26 cellular contexts compared by ENCODE assay signal in genomic region chr12:87812030-87812429, GRCh38.
A peak's percentile ranks its signal among the peaks of the same experiment; 100 is the strongest.
DNase-seq lines count a peak whose midpoint lies in the region; ATAC-seq and TF ChIP-seq lines count a peak whose summit lies in the region.
"Had no signal": no experiment of that assay in that cellular context is flagged by ENCODE, and none has a peak within 500 bp of the region (broad histone marks: within the 10 kb centered on the region; RNA-seq: fewer than 3 reads in every experiment).

No MANE protein-coding gene starts in this region.

- H3K9ac ChIP-seq in mammary epithelial cell (ENCODE audit: insufficient read depth, low read length) (no peak overlapping the region), mesenchymal stem cell (ENCODE audit: low read length) (no peak overlapping the region)

- intact Hi-C loops in mammary epithelial cell (cut with micrococcal nuclease) = no loop called here
- intact Hi-C loops in activated CD4-positive, alpha-beta memory T cell treated with anti-CD3 and anti-CD28 coated beads for 36 hours (cut with micrococcal nuclease) = no loop called here

- no peak for TF ChIP-seq CTCF in mammary epithelial cell (conservative IDR thresholded peaks at IDR 0.05 in 1 of 2, IDR thresholded peaks at IDR 0.05 in 1 of 2; ENCODE audit: extremely low read depth in 1 of 2, insufficient read depth in 1 of 2, low read depth in 1 of 2, low read length in 2 of 2)

- dilution Hi-C loops in mammary epithelial cell (cut with HindIII; ENCODE audit: low sequenced_read_pairs) = no loop called here

- H3K27me3 ChIP-seq in mammary epithelial cell (ENCODE audit: insufficient read depth, low read length) = no peaks in the 10 kb centered on the region
- H3K27me3 ChIP-seq in mesenchymal stem cell (ENCODE audit: control insufficient read depth in 1 of 2, insufficient read depth in 1 of 2, low read length in 2 of 2) = no peaks in the 10 kb centered on the region
- H3K27me3 ChIP-seq: ascending aorta, foreskin keratinocyte, tibial nerve had no signal

- H3K79me1 ChIP-seq in mesenchymal stem cell (replicated peaks; ENCODE audit: low read length, poor library complexity, severe bottlenecking) = no peaks in the 10 kb centered on the region

- no peaks in the 10 kb centered on the region for H3K27me3 Mint-ChIP-seq in activated CD4-positive, alpha-beta memory T cell treated with anti-CD3 and anti-CD28 coated beads for 36 hours
- H3K27me3 Mint-ChIP-seq: activated naive CD4-positive, alpha-beta T cell treated with anti-CD3 and anti-CD28 coated beads, Interleukin-2, amount 50 U/mL, for 24 hours had no signal

- H3K4me2 ChIP-seq in mammary epithelial cell (ENCODE audit: insufficient read depth, low read depth, low read length) (no peak overlapping the region), mesenchymal stem cell (ENCODE audit: low read length, poor library complexity, severe bottlenecking) (no peak overlapping the region)

- H3K27ac ChIP-seq in mammary epithelial cell (ENCODE audit: insufficient read depth, low read depth, low read length) = no peak overlapping the region
- H3K27ac ChIP-seq in mesenchymal stem cell (ENCODE audit: low read length, poor library complexity, severe bottlenecking) = peak overlapping the region; percentile 98
- H3K27ac ChIP-seq: ascending aorta, foreskin keratinocyte, skin epidermis, tibial nerve had no signal

- CTCF ChIA-PET in mammary epithelial cell (lab: Charles Lee; ENCODE audit: low non-redundant PET) = no interaction called here
- CTCF ChIA-PET in activated CD4-positive, alpha-beta memory T cell treated with anti-CD3 and anti-CD28 coated beads for 36 hours (lab: Charles Lee) = no interaction called here

- no peak overlapping the region for H4K91ac ChIP-seq in mesenchymal stem cell (ENCODE audit: low read length)

- H2AFZ ChIP-seq in mammary epithelial cell (ENCODE audit: low read depth, low read length) (no peak overlapping the region), mesenchymal stem cell (ENCODE audit: low read depth, low read length) (no peak overlapping the region)

- H3K4ac ChIP-seq in mesenchymal stem cell (ENCODE audit: low read depth in 1 of 2, low read length in 2 of 2) = no peak overlapping the region

- POLR2A ChIA-PET in activated CD4-positive, alpha-beta memory T cell treated with anti-CD3 and anti-CD28 coated beads for 36 hours (lab: Charles Lee) = no interaction called here

- no peaks in the 10 kb centered on the region for H3K9me3 ChIP-seq in mammary epithelial cell (replicated peaks; ENCODE audit: insufficient read depth, low read length)
- H3K9me3 ChIP-seq in mesenchymal stem cell (ENCODE audit: control insufficient read depth, low read length) = no peaks in the 10 kb centered on the region
- H3K9me3 ChIP-seq: ascending aorta, tibial nerve had no signal

- 80% methylated on average over 1 of the region's 1 CpG for WGBS in mammary epithelial cell (ENCODE audit: low coverage, missing lambda C conversion rate)
- 88% methylated on average over 1 of the region's 1 CpG for WGBS in mesenchymal stem cell

- H3K4me1 ChIP-seq in mammary epithelial cell (ENCODE audit: insufficient read depth, low read length) (peaks cover 16% of the 10 kb centered on the region), mesenchymal stem cell (ENCODE audit: control insufficient read depth, insufficient read depth, low read depth, low read length) (no peaks in the 10 kb centered on the region)

- ATAC-seq in HG02870 (IDR thresholded peaks at IDR 0.05; ENCODE audit: unreplicated experiment) = no peak
- ATAC-seq: foreskin keratinocyte; GM12878; naive thymus-derived CD8-positive, alpha-beta T cell; Right ventricle myocardium inferior; stimulated activated naive CD8-positive, alpha-beta T cell treated with anti-CD3 and anti-CD28 coated beads, Interleukin-15, Interleukin-2, amounts not matched to agents 100 U/mL and 50 U/mL, for 24 hours had no signal

- no TSS peak for BruUV-seq in mammary epithelial cell (replicated peaks; lab: Mats Ljungman, UMichigan)

- H3K14ac ChIP-seq in mesenchymal stem cell (ENCODE audit: low read length in 2 of 2) = no peak overlapping the region

- no peak overlapping the region for H3K4me3 ChIP-seq in mammary epithelial cell (replicated peaks in 1 of 3; ENCODE audit: insufficient read depth in 1 of 3, low read depth in 2 of 3, low read length in 3 of 3)
- no peak overlapping the region for H3K4me3 ChIP-seq in mesenchymal stem cell (ENCODE audit: insufficient read depth in 1 of 2, low read depth in 1 of 2, low read length in 2 of 2)
- H3K4me3 ChIP-seq: ascending aorta, GM12878, skin epidermis, tibial nerve had no signal

- H4K8ac ChIP-seq in mesenchymal stem cell (ENCODE audit: low read length) = no peak overlapping the region

- H3K36me3 ChIP-seq in mammary epithelial cell (ENCODE audit: insufficient read depth, low read length) (no peaks in the 10 kb centered on the region), mesenchymal stem cell (ENCODE audit: control insufficient read depth in 1 of 2, insufficient read depth in 2 of 2, low read depth in 1 of 2, low read length in 2 of 2) (no peaks in the 10 kb centered on the region)
- H3K36me3 ChIP-seq: ascending aorta, tibial nerve had no signal

- H3K79me2 ChIP-seq in mammary epithelial cell (ENCODE audit: insufficient read depth, low read length) = no peaks in the 10 kb centered on the region

- H3K9me3 Mint-ChIP-seq in activated CD4-positive, alpha-beta memory T cell treated with anti-CD3 and anti-CD28 coated beads for 36 hours = no peaks in the 10 kb centered on the region
- H3K9me3 Mint-ChIP-seq: activated naive CD4-positive, alpha-beta T cell treated with anti-CD3 and anti-CD28 coated beads, Interleukin-2, amount 50 U/mL, for 24 hours had no signal

- H2BK15ac ChIP-seq in mesenchymal stem cell (ENCODE audit: low read depth, poor library complexity, severe bottlenecking) = no peak overlapping the region

- H3K4me1 Mint-ChIP-seq in activated CD4-positive, alpha-beta memory T cell treated with anti-CD3 and anti-CD28 coated beads for 36 hours (ENCODE audit: low read depth) = no peaks in the 10 kb centered on the region
- H3K4me1 Mint-ChIP-seq: activated naive CD4-positive, alpha-beta T cell treated with anti-CD3 and anti-CD28 coated beads, Interleukin-2, amount 50 U/mL, for 24 hours; naive thymus-derived CD8-positive, alpha-beta T cell had no signal

- H4K20me1 ChIP-seq in mammary epithelial cell (ENCODE audit: insufficient read depth, low read length) = no peaks in the 10 kb centered on the region

- H3K23ac ChIP-seq in mesenchymal stem cell (ENCODE audit: low read length in 2 of 2) = no peak overlapping the region

- no peaks in the 10 kb centered on the region for H3K36me3 Mint-ChIP-seq in activated CD4-positive, alpha-beta memory T cell treated with anti-CD3 and anti-CD28 coated beads for 36 hours
- H3K36me3 Mint-ChIP-seq: activated naive CD4-positive, alpha-beta T cell treated with anti-CD3 and anti-CD28 coated beads, Interleukin-2, amount 50 U/mL, for 24 hours; naive thymus-derived CD8-positive, alpha-beta T cell had no signal

- no peak overlapping the region for H2BK12ac ChIP-seq in mesenchymal stem cell (ENCODE audit: low read length in 2 of 2)

- peak; percentile 24 for DNase-seq in Daoy (ENCODE audit: low read depth)
- peak; percentile 51 for DNase-seq in LoVo (ENCODE audit: low spot score)
- DNase-seq in mammary epithelial cell = peak; percentile 62
- no peak for DNase-seq in mesenchymal stem cell
- DNase-seq in HUDEP-2 (lab: John Stamatoyannopoulos, UW; ENCODE audit: unreplicated experiment in 76 of 76) = no peak
- DNase-seq in COLO668 (lab: John Stamatoyannopoulos, UW; ENCODE audit: unreplicated experiment) = no peak
- DNase-seq in activated CD4-positive, alpha-beta memory T cell treated with anti-CD3 and anti-CD28 coated beads for 36 hours = no peak
- DNase-seq: foreskin keratinocyte; hippocampal formation; kidney; mesendoderm; naive thymus-derived CD8-positive, alpha-beta T cell; NCI-H1436 treated with DMSO at 0.1 percent for 48 hours; NCI-H2171; NCI-H748 treated with DMSO at 0.1 percent for 48 hours; posterior cingulate gyrus; stimulated activated CD4-positive, alpha-beta T cell treated with anti-CD3 and anti-CD28 coated beads, Interleukin-2, amount 100 ng/mL, for 48 hours; stimulated activated naive CD8-positive, alpha-beta T cell treated with anti-CD3 and anti-CD28 coated beads, Interleukin-15, Interleukin-2, amounts not matched to agents 100 U/mL and 50 U/mL, for 24 hours; SW 1271 had no signal

- no peak overlapping the region for H3K18ac ChIP-seq in mesenchymal stem cell (ENCODE audit: low read depth in 1 of 2, low read length in 2 of 2)

- in situ Hi-C loops in mammary epithelial cell (cut with MboI; ENCODE audit: low sequenced_read_pairs in 2 of 2) = no loop called here

- H2BK120ac ChIP-seq in mesenchymal stem cell (ENCODE audit: low read depth, low read length) = no peak overlapping the region

- no peak overlapping the region for H3K27ac Mint-ChIP-seq in activated CD4-positive, alpha-beta memory T cell treated with anti-CD3 and anti-CD28 coated beads for 36 hours
- H3K27ac Mint-ChIP-seq: activated naive CD4-positive, alpha-beta T cell treated with anti-CD3 and anti-CD28 coated beads, Interleukin-2, amount 50 U/mL, for 24 hours; naive thymus-derived CD8-positive, alpha-beta T cell had no signal

- H3K4me3 Mint-ChIP-seq in activated CD4-positive, alpha-beta memory T cell treated with anti-CD3 and anti-CD28 coated beads for 36 hours = no peak overlapping the region
- H3K4me3 Mint-ChIP-seq: activated naive CD4-positive, alpha-beta T cell treated with anti-CD3 and anti-CD28 coated beads, Interleukin-2, amount 50 U/mL, for 24 hours; naive thymus-derived CD8-positive, alpha-beta T cell had no signal

- no peak overlapping the region for H2BK5ac ChIP-seq in mesenchymal stem cell (ENCODE audit: low read depth, low read length, poor library complexity, severe bottlenecking)

- peak overlapping the region; percentile 78 for H2AK5ac ChIP-seq in mesenchymal stem cell (ENCODE audit: low read length, severe bottlenecking)

Comparison
In these comparisons a context has a peak if more than half of its experiments do, and no peak if none do; other contexts are left out.
1. DNase-seq: peak in Daoy (single experiment), LoVo (single experiment) and mammary epithelial cell (single experiment); none in mesenchymal stem cell (single experiment), HUDEP-2 (0 of 76), COLO668 (single experiment) and activated CD4-positive, alpha-beta memory T cell treated with anti-CD3 and anti-CD28 coated beads for 36 hours (single experiment).